In the genomic region with DNA sequence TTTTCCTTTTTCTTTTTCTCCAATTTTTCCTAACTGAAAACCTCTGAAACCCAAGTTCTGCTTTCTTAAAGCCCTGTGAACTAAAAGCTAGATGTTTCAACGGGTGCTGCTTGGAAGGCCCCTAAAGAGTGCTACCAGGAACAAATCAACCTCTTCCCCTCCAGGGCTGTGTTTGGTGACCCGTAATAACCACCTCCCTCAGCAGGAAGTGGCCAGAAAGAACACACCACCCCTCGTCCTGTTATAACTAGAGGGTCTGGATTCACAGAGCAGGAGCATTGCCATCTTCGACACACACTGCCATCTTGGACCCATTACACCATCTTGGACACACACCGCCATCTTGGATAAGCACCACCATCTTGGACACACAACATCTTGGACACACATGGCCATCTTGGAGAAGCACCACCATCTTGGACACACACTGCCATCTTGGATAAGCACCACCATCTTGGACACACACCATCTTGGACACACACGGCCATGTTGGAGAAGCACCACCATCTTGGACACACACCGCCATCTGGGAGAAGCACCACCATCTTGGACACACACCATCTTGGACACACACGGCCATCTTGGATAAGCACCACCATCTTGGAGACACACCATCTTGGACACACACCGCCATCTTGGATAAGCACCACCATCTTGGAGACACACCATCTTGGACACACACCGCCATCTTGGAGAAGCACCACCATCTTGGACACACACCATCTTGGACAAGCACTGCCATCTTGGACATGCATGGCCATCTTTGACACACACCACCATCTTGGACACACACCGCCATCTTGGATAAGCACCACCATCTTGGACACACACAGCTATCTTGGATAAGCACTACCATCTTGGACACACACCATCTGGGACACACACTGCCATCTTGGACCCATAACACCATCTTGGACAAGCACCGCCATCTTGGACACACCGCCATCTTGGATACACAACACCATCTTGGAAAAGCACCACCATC, we compare ENCODE assay signal across 8 cellular contexts. TPM values are rescaled to one million over a fixed set of nuclear protein-coding genes. Genes with fewer than 3 reads are reported as not detected.
DNase-seq lines count a peak whose midpoint lies in the region; ATAC-seq, FAIRE-seq and TF ChIP-seq lines count a peak whose summit lies in the region.
"Not testable (repeated sequence)": the region's sequence is repeated elsewhere in the genome, so short reads cannot be mapped to it uniquely, and the experiment has no call there.

No MANE protein-coding gene starts in this region.

- not testable (repeated sequence) for H3K4me3 Mint-ChIP-seq in activated CD8-positive, alpha-beta T cell treated with anti-CD3 and anti-CD28 coated beads, Interleukin-2, amount 10 ng/mL, durations not matched to agents 7 days and 5 days

- not testable (repeated sequence) for H3K4me3 ChIP-seq in HCT116 (replicated peaks in 1 of 2; ENCODE audit: low read depth in 1 of 2, low read length in 2 of 2); NB4 (ENCODE audit: low read depth, low read length); K562; trophoblast cell (ENCODE audit: low read depth, low read length)

- POLR2A ChIA-PET in HCT116 (lab: Charles Lee); activated CD8-positive, alpha-beta T cell treated with anti-CD3 and anti-CD28 coated beads, Interleukin-2, amount 10 ng/mL, durations not matched to agents 7 days and 5 days (lab: Charles Lee); K562 (lab: Yijun Ruan, JAX): not testable (repeated sequence)

- not testable (repeated sequence) for H3K9ac ChIP-seq in HCT116 (ENCODE audit: low read length); K562 (ENCODE audit: insufficient read depth in 1 of 2, low read depth in 2 of 2, low read length in 2 of 2)
- H3K9ac ChIP-seq in trophoblast cell (ENCODE audit: low read length), result peak overlapping the region; percentile 63

- not testable (repeated sequence) for TF ChIP-seq POLR2A in HCT116 (IDR thresholded peaks at IDR 0.05; ENCODE audit: borderline replicate concordance, extremely low read depth, insufficient read depth, insufficient read length); NB4 (IDR thresholded peaks at IDR 0.05; ENCODE audit: extremely low read depth, insufficient read length); K562 (conservative IDR thresholded peaks at IDR 0.05)

- not testable (repeated sequence) for TF ChIP-seq CTCF in HCT116 (IDR thresholded peaks at IDR 0.05 in 2 of 3, conservative IDR thresholded peaks at IDR 0.05 in 1 of 3; ENCODE audit: borderline replicate concordance in 1 of 3, insufficient read depth in 1 of 3, low read depth in 2 of 3, low read length in 2 of 3); NB4 (IDR thresholded peaks at IDR 0.05; ENCODE audit: low read depth, low read length); K562 (IDR thresholded peaks at IDR 0.05 in 2 of 3, conservative IDR thresholded peaks at IDR 0.05 in 1 of 3; ENCODE audit: insufficient read depth in 2 of 3, low read depth in 1 of 3, low read length in 3 of 3)

- not testable (repeated sequence) for H3K9me1 ChIP-seq in K562 (ENCODE audit: control insufficient read depth, insufficient read depth, low read length)

- not testable (repeated sequence) for H4K20me1 ChIP-seq in HCT116 (ENCODE audit: insufficient read depth); K562 (replicated peaks; ENCODE audit: control insufficient read depth, insufficient read depth, low read length)

- not testable (repeated sequence) for TF ChIP-seq EP300 in K562 (IDR thresholded peaks at IDR 0.05; ENCODE audit: low read length)

- ATAC-seq in HCT116, result not testable (repeated sequence)
- ATAC-seq in activated CD8-positive, alpha-beta T cell treated with anti-CD3 and anti-CD28 coated beads, Interleukin-2, amount 10 ng/mL, durations not matched to agents 7 days and 5 days, result peak; percentile 29
- ATAC-seq in K562, result peak; percentile 35; the same call in 1 of the 3 replicates

- TSS peak; percentile 26 for BruUV-seq in HCT116 (replicated peaks; lab: Mats Ljungman, UMichigan)
- not testable (repeated sequence) for BruUV-seq in K562 (replicated peaks; lab: Mats Ljungman, UMichigan)

- H3K4me2 ChIP-seq in HCT116 (ENCODE audit: low read length); K562 (ENCODE audit: insufficient read depth, low read length); trophoblast cell (ENCODE audit: low read length): not testable (repeated sequence)

- H3K9me2 ChIP-seq in HCT116 (ENCODE audit: insufficient read depth), result not testable (repeated sequence)

- H3K36me3 ChIP-seq in HCT116 (ENCODE audit: control insufficient read depth in 1 of 2, insufficient read depth in 2 of 2, low read length in 2 of 2), result peaks cover 0 to 15% of the 10 kb centered on the region in 2 experiments; a peak in 1 of 4 replicates
- H3K36me3 ChIP-seq in K562 (ENCODE audit: control insufficient read depth, insufficient read depth, low read length); trophoblast cell (ENCODE audit: control insufficient read depth in 1 of 2, insufficient read depth in 2 of 2, low read length in 2 of 2): not testable (repeated sequence)

- RAD21 ChIA-PET in HCT116 (lab: Charles Lee; ENCODE audit: low non-redundant PET in 1 of 2, low total read pairs in 2 of 2, uncharacterized antibody in 2 of 2, unreplicated experiment in 2 of 2), result not testable (repeated sequence)

- H3K27ac ChIP-seq in HCT116 (ENCODE audit: low read depth, low read length); K562 (ENCODE audit: extremely low read depth, low read depth, low read length); trophoblast cell (ENCODE audit: low read depth, low read length): not testable (repeated sequence)

- H3K4me1 ChIP-seq in HCT116 (ENCODE audit: control insufficient read depth in 1 of 2, insufficient read depth in 2 of 2, low read length in 2 of 2); K562 (replicated peaks in 1 of 2; ENCODE audit: control insufficient read depth in 2 of 2, insufficient read depth in 2 of 2, low read length in 2 of 2); trophoblast cell (ENCODE audit: control insufficient read depth in 1 of 2, insufficient read depth in 2 of 2, low read length in 2 of 2): not testable (repeated sequence)

- H4K8ac ChIP-seq in trophoblast cell (ENCODE audit: low read depth, low read length), result not testable (repeated sequence)

- not testable (repeated sequence) for TF ChIP-seq RAD21 in HCT116 (IDR thresholded peaks at IDR 0.05; ENCODE audit: low read depth); K562 (CRISPR knock-in tag; conservative IDR thresholded peaks at IDR 0.05 in 1 of 2, IDR thresholded peaks at IDR 0.05 in 1 of 2)

- not testable (repeated sequence) for H4K91ac ChIP-seq in trophoblast cell (ENCODE audit: low read depth, low read length)

- H3K4ac ChIP-seq in trophoblast cell (ENCODE audit: low read depth, low read length), result not testable (repeated sequence)

- H3K79me2 ChIP-seq in HCT116 (ENCODE audit: insufficient read depth, low read length), result peaks cover 84% of the 10 kb centered on the region
- peaks cover 12% of the 10 kb centered on the region for H3K79me2 ChIP-seq in K562 (ENCODE audit: control insufficient read depth, insufficient read depth, low read length)
- H3K79me2 ChIP-seq in trophoblast cell (ENCODE audit: control insufficient read depth, insufficient read depth, low read length, poor library complexity), result not testable (repeated sequence)

- FAIRE-seq in K562 (lab: Jason Lieb, UNC), result not testable (repeated sequence)

- H3K27me3 ChIP-seq in HCT116 (ENCODE audit: insufficient read depth, low read length); K562 (ENCODE audit: control insufficient read depth in 2 of 2, insufficient read depth in 2 of 2, low read length in 2 of 2); trophoblast cell (ENCODE audit: insufficient read depth, low read length): not testable (repeated sequence)

- H3K23ac ChIP-seq in trophoblast cell (ENCODE audit: low read length), result not testable (repeated sequence)

- H3K9me3 ChIP-seq in HCT116 (ENCODE audit: control insufficient read depth in 1 of 2, insufficient read depth in 1 of 2, low read depth in 1 of 2, low read length in 2 of 2); K562 (replicated peaks; ENCODE audit: control insufficient read depth, insufficient read depth, low read depth, low read length): not testable (repeated sequence)
- peaks cover 27% of the 10 kb centered on the region for H3K9me3 ChIP-seq in trophoblast cell (ENCODE audit: insufficient read depth, low read depth, low read length)

- H3K18ac ChIP-seq in trophoblast cell (ENCODE audit: low read length), result not testable (repeated sequence)

- not testable (repeated sequence) for H2BK120ac ChIP-seq in trophoblast cell (ENCODE audit: insufficient read depth, low read length, poor library complexity)

- DNase-seq in ELF-1 (ENCODE audit: low read depth, low spot score) (peak; percentile 3), NB4 (ENCODE audit: low read depth) (peak; percentile 58), iPS-NIHi11 (ENCODE audit: low spot score) (peak; percentile 2), ureter (ENCODE audit: low spot score) (peak; percentile 20)
- not testable (repeated sequence) for DNase-seq in HCT116 (ENCODE audit: low read depth, low spot score); K562 (ENCODE audit: extremely low read depth in 1 of 4, low spot score in 3 of 4); trophoblast cell
- DNase-seq in activated CD8-positive, alpha-beta T cell treated with anti-CD3 and anti-CD28 coated beads, Interleukin-2, amount 10 ng/mL, durations not matched to agents 7 days and 5 days, result peak; percentile 49

- WGBS in K562 (ENCODE audit: insufficient coverage, low coverage, missing lambda C conversion rate), result 85% methylated on average over 11 of the region's 13 CpGs
- WGBS in trophoblast cell (ENCODE audit: extremely low coverage, insufficient coverage, insufficient read length), result no CpG with 5 or more reads among the region's 13 CpGs

- H3K36me3 Mint-ChIP-seq in activated CD8-positive, alpha-beta T cell treated with anti-CD3 and anti-CD28 coated beads, Interleukin-2, amount 10 ng/mL, durations not matched to agents 7 days and 5 days (ENCODE audit: low read depth), result peaks cover 70% of the 10 kb centered on the region

- intact Hi-C loops in HCT116 (cut with micrococcal nuclease); K562 (cut with micrococcal nuclease): not testable (repeated sequence)

- not testable (repeated sequence) for H2BK5ac ChIP-seq in trophoblast cell (ENCODE audit: low read depth, low read length, poor library complexity)

- H3K27me3 Mint-ChIP-seq in activated CD8-positive, alpha-beta T cell treated with anti-CD3 and anti-CD28 coated beads, Interleukin-2, amount 10 ng/mL, durations not matched to agents 7 days and 5 days (ENCODE audit: low read depth), result not testable (repeated sequence)

- in situ Hi-C loops in K562 (cut with MboI), result not testable (repeated sequence)

- H2AK5ac ChIP-seq in trophoblast cell (ENCODE audit: low read length), result not testable (repeated sequence)

- H2BK12ac ChIP-seq in trophoblast cell (ENCODE audit: low read length), result not testable (repeated sequence)

- H3K14ac ChIP-seq in trophoblast cell (ENCODE audit: low read length), result not testable (repeated sequence)

- CTCF ChIA-PET in HCT116 (lab: Charles Lee); activated CD8-positive, alpha-beta T cell treated with anti-CD3 and anti-CD28 coated beads, Interleukin-2, amount 10 ng/mL, durations not matched to agents 7 days and 5 days (lab: Charles Lee); K562 (lab: Yijun Ruan, JAX; ENCODE audit: low intra/inter-chr PET ratio): not testable (repeated sequence)

- not testable (repeated sequence) for H3K79me1 ChIP-seq in trophoblast cell (ENCODE audit: low read length)

- not testable (repeated sequence) for H2AFZ ChIP-seq in HCT116 (ENCODE audit: low read depth, low read length, poor library complexity, severe bottlenecking); K562 (ENCODE audit: low read depth, low read length); trophoblast cell (ENCODE audit: insufficient read depth, low read length, poor library complexity)

- H3K4me1 Mint-ChIP-seq in activated CD8-positive, alpha-beta T cell treated with anti-CD3 and anti-CD28 coated beads, Interleukin-2, amount 10 ng/mL, durations not matched to agents 7 days and 5 days (ENCODE audit: low read depth), result peaks cover 30% of the 10 kb centered on the region

- not testable (repeated sequence) for H4K12ac ChIP-seq in trophoblast cell (ENCODE audit: low read depth, low read length)

- peaks cover 47% of the 10 kb centered on the region for H3K9me3 Mint-ChIP-seq in activated CD8-positive, alpha-beta T cell treated with anti-CD3 and anti-CD28 coated beads, Interleukin-2, amount 10 ng/mL, durations not matched to agents 7 days and 5 days (ENCODE audit: insufficient read depth)

- peak overlapping the region; percentile 51 for H3K27ac Mint-ChIP-seq in activated CD8-positive, alpha-beta T cell treated with anti-CD3 and anti-CD28 coated beads, Interleukin-2, amount 10 ng/mL, durations not matched to agents 7 days and 5 days

RNA-seq across cellular contexts. Expression of a gene that starts 5.4 kb away (rescaled TPM):
- total RNA-seq in HCT116 (2021; ENCODE audit: unreplicated experiment) (59.6 TPM), K562 (2014; rRNA removed) (11.8 and 12.2 TPM in 2 replicates), K562 (2014; rRNA removed; fragmentation: Illumina TruSeq; extraction: Trizol) (3.9 and 4.4 TPM in 2 replicates), K562 (2015; rRNA removed; fragmentation: Illumina TruSeq; extraction: Trizol) (7.1 and 8.2 TPM in 2 replicates), K562 (2021) (18.0 and 20.6 TPM in 2 replicates), ureter (32.5 TPM)
- polyA plus RNA-seq in HCT116 (2012), result 50.5 and 59.2 TPM in 2 replicates
- 10 to 100 TPM; 45.3 to 45.9 TPM for total RNA-seq in activated CD8-positive, alpha-beta T cell treated with anti-CD3 and anti-CD28 coated beads, Interleukin-2, amount 10 ng/mL, durations not matched to agents 7 days and 5 days
- 21.1 and 30.0 TPM in 2 replicates for total RNA-seq in K562 (2011; cell fraction: chromatin; rRNA removed; ENCODE audit: low replicate concordance)
- total RNA-seq in K562 (2011; cell fraction: nucleolus; rRNA removed), result 19.0 and 21.1 TPM in 2 replicates
- total RNA-seq in K562 (2011; cell fraction: nucleoplasm; rRNA removed), result 16.6 and 25.3 TPM in 2 replicates
- polyA plus RNA-seq in K562 (2011; rRNA removed) (7.8 and 13.9 TPM in 2 replicates), K562 (2014; fragmentation: Illumina TruSeq; extraction: Trizol) (7.6 and 11.9 TPM in 2 replicates), K562 (2014; fragmentation: Nextera tagmentation; extraction: Ambion mirVana) (1 to 10 TPM in 1 of 2 experiments, under 1 TPM in 1; 0.56 to 1.2 TPM), K562 (2014; rRNA removed) (17.1 and 20.3 TPM in 2 replicates)
- polyA plus RNA-seq in K562 (2011; cell fraction: cytosol; rRNA removed), result 11.3 and 16.3 TPM in 2 replicates
- polyA plus RNA-seq in K562 (2011; cell fraction: nucleus; rRNA removed), result 15.2 and 17.1 TPM in 2 replicates
- 12.1 and 26.9 TPM in 2 replicates for polyA plus RNA-seq in K562 (2012)
- polyA minus RNA-seq in K562 (2011; rRNA and poly(A)+ RNA removed), result 5.0 and 5.6 TPM in 2 replicates
- 6.2 and 11.7 TPM in 2 replicates for polyA minus RNA-seq in K562 (2011; cell fraction: cytosol; rRNA and poly(A)+ RNA removed)
- polyA minus RNA-seq in K562 (2011; cell fraction: nucleus; rRNA and poly(A)+ RNA removed), result 5.3 and 7.9 TPM in 2 replicates
- 25.0 and 26.2 TPM in 2 replicates for polyA plus RNA-seq in trophoblast cell (2013)

RNA-seq across cellular contexts. Expression of a gene that starts 55.4 kb away (rescaled TPM):
- total RNA-seq in HCT116 (2021; ENCODE audit: unreplicated experiment) (398 TPM), K562 (2014; rRNA removed) (150 and 196 TPM in 2 replicates), K562 (2014; rRNA removed; fragmentation: Illumina TruSeq; extraction: Trizol) (43.0 and 58.7 TPM in 2 replicates), K562 (2015; rRNA removed; fragmentation: Illumina TruSeq; extraction: Trizol) (177 and 181 TPM in 2 replicates), K562 (2021) (318 and 330 TPM in 2 replicates), ureter (391 TPM)
- 534 and 685 TPM in 2 replicates for polyA plus RNA-seq in HCT116 (2012)
- total RNA-seq in activated CD8-positive, alpha-beta T cell treated with anti-CD3 and anti-CD28 coated beads, Interleukin-2, amount 10 ng/mL, durations not matched to agents 7 days and 5 days, result 100 to 1,000 TPM; 273 to 293 TPM
- 32.2 and 125 TPM in 2 replicates for total RNA-seq in K562 (2011; cell fraction: chromatin; rRNA removed; ENCODE audit: low replicate concordance)
- total RNA-seq in K562 (2011; cell fraction: nucleolus; rRNA removed), result 167 and 186 TPM in 2 replicates
- 94.8 and 148 TPM in 2 replicates for total RNA-seq in K562 (2011; cell fraction: nucleoplasm; rRNA removed)
- polyA plus RNA-seq in K562 (2011; rRNA removed) (129 and 261 TPM in 2 replicates), K562 (2014; fragmentation: Illumina TruSeq; extraction: Trizol) (118 and 276 TPM in 2 replicates), K562 (2014; fragmentation: Nextera tagmentation; extraction: Ambion mirVana) (10 to 100 TPM; 24.6 to 39.3 TPM), K562 (2014; rRNA removed) (260 and 272 TPM in 2 replicates)
- polyA plus RNA-seq in K562 (2011; cell fraction: cytosol; rRNA removed), result 445 and 542 TPM in 2 replicates
- polyA plus RNA-seq in K562 (2011; cell fraction: nucleus; rRNA removed), result 114 and 138 TPM in 2 replicates
- 340 and 778 TPM in 2 replicates for polyA plus RNA-seq in K562 (2012)
- 84.2 and 86.4 TPM in 2 replicates for polyA minus RNA-seq in K562 (2011; rRNA and poly(A)+ RNA removed)
- 213 and 368 TPM in 2 replicates for polyA minus RNA-seq in K562 (2011; cell fraction: cytosol; rRNA and poly(A)+ RNA removed)
- 69.5 and 102 TPM in 2 replicates for polyA minus RNA-seq in K562 (2011; cell fraction: nucleus; rRNA and poly(A)+ RNA removed)
- 444 and 461 TPM in 2 replicates for polyA plus RNA-seq in trophoblast cell (2013)
